ENCODE assay signal across 8 cellular contexts in the genomic region with DNA sequence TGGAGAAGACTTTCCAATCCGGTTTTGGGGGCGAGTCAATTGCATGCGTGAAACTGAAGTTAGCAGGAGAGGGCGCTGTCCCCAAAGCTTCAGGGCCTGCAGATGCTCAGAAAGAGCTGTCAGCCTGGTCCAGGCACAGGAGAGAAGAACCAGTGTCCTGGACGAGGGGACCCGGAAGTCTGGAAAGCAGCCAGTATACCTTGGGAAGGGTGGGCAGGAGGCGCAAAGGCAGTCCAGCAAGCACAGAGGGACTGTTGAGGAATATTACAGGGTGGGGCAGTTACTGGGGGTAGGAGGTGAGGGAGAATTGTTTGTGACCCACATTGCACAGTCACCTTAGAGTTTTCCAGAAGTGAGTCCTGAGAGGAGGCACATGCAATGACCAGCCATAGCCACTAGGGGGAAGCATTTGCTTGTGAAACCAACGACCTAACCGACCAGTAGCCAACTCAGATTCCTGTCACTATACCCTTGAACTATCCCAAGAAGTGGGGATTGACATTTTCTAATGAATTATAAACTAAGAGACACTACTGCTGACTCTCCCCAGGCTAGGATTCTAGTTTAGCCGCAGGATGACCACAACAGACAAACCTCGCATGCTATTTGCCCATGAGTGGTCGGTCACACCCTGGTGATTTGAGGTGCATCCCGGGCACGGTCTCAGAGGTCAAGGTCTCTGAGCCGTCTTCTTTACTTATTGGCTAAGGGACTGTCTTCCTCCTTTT.
DNase-seq lines count a peak whose midpoint lies in the region; ATAC-seq and TF ChIP-seq lines count a peak whose summit lies in the region.

No MANE protein-coding gene starts in this region.

- CTCF ChIA-PET in activated CD8-positive, alpha-beta memory T cell treated with anti-CD3 and anti-CD28 coated beads, Interleukin-2, amount 10 ng/mL, durations not matched to agents 7 days and 5 days (lab: Charles Lee): interaction anchor here (1.3 to 1.8 kb wide), 3 partner anchors 9 to 15 kb away, joined by 3 to 7 read pairs (median 3); no protein-coding TSS in a partner anchor

- H3K4me3 Mint-ChIP-seq in activated CD8-positive, alpha-beta memory T cell treated with anti-CD3 and anti-CD28 coated beads, Interleukin-2, amount 10 ng/mL, durations not matched to agents 7 days and 5 days: no peak overlapping the region
- no peak overlapping the region for H3K4me3 Mint-ChIP-seq in naive B cell
- no peak overlapping the region for H3K4me3 Mint-ChIP-seq in stimulated activated naive B cell treated with anti-CD40 and anti-IgM and Interleukin-4, amounts not matched to agents 10 μg/mL and 1 μg/mL and 100 μg/mL, for 72 hours

- DNase-seq in COR-L47 (lab: John Stamatoyannopoulos, UW) (peak; percentile 42), NCI-H748 treated with DMSO at 0.1 percent for 48 hours (lab: John Stamatoyannopoulos, UW) (peak; percentile 47), erythroblast (lab: John Stamatoyannopoulos, UW) (peak; percentile 48 to 73), naive B cell (peak; percentile 33)
- DNase-seq in activated CD8-positive, alpha-beta memory T cell treated with anti-CD3 and anti-CD28 coated beads, Interleukin-2, amount 10 ng/mL, durations not matched to agents 7 days and 5 days: peak; percentile 71
- DNase-seq in stimulated activated naive B cell treated with anti-CD40 and anti-IgM and Interleukin-4, amounts not matched to agents 10 μg/mL and 1 μg/mL and 100 μg/mL, for 72 hours: peak; percentile 22

- H3K27me3 Mint-ChIP-seq in activated CD8-positive, alpha-beta memory T cell treated with anti-CD3 and anti-CD28 coated beads, Interleukin-2, amount 10 ng/mL, durations not matched to agents 7 days and 5 days: peaks cover 6% of the 10 kb centered on the region
- H3K27me3 Mint-ChIP-seq in naive B cell: peaks cover 0 to 14% (median 5%) of the 10 kb centered on the region in 3 donors
- H3K27me3 Mint-ChIP-seq in stimulated activated naive B cell treated with anti-CD40 and anti-IgM and Interleukin-4, amounts not matched to agents 10 μg/mL and 1 μg/mL and 100 μg/mL, for 72 hours: peaks cover 10 to 13% of the 10 kb centered on the region in 2 donors

- no peaks in the 10 kb centered on the region for H3K9me3 Mint-ChIP-seq in activated CD8-positive, alpha-beta memory T cell treated with anti-CD3 and anti-CD28 coated beads, Interleukin-2, amount 10 ng/mL, durations not matched to agents 7 days and 5 days (ENCODE audit: low read depth)
- no peaks in the 10 kb centered on the region for H3K9me3 Mint-ChIP-seq in naive B cell
- no peaks in the 10 kb centered on the region for H3K9me3 Mint-ChIP-seq in stimulated activated naive B cell treated with anti-CD40 and anti-IgM and Interleukin-4, amounts not matched to agents 10 μg/mL and 1 μg/mL and 100 μg/mL, for 72 hours

- no peak overlapping the region for H3K27ac Mint-ChIP-seq in activated CD8-positive, alpha-beta memory T cell treated with anti-CD3 and anti-CD28 coated beads, Interleukin-2, amount 10 ng/mL, durations not matched to agents 7 days and 5 days
- peak overlapping the region in 1 of 6 donors; percentile 39 for H3K27ac Mint-ChIP-seq in naive B cell
- no peak overlapping the region for H3K27ac Mint-ChIP-seq in stimulated activated naive B cell treated with anti-CD40 and anti-IgM and Interleukin-4, amounts not matched to agents 10 μg/mL and 1 μg/mL and 100 μg/mL, for 72 hours

- no peaks in the 10 kb centered on the region for H3K4me1 Mint-ChIP-seq in activated CD8-positive, alpha-beta memory T cell treated with anti-CD3 and anti-CD28 coated beads, Interleukin-2, amount 10 ng/mL, durations not matched to agents 7 days and 5 days
- H3K4me1 Mint-ChIP-seq in naive B cell: no peaks in the 10 kb centered on the region
- H3K4me1 Mint-ChIP-seq in stimulated activated naive B cell treated with anti-CD40 and anti-IgM and Interleukin-4, amounts not matched to agents 10 μg/mL and 1 μg/mL and 100 μg/mL, for 72 hours: peaks cover 6 to 8% of the 10 kb centered on the region in 2 donors

- TF ChIP-seq POLR2A in erythroblast (IDR thresholded peaks at IDR 0.05; ENCODE audit: low read length): no peak

- no peaks in the 10 kb centered on the region for H3K36me3 Mint-ChIP-seq in activated CD8-positive, alpha-beta memory T cell treated with anti-CD3 and anti-CD28 coated beads, Interleukin-2, amount 10 ng/mL, durations not matched to agents 7 days and 5 days
- no peaks in the 10 kb centered on the region for H3K36me3 Mint-ChIP-seq in naive B cell
- no peaks in the 10 kb centered on the region for H3K36me3 Mint-ChIP-seq in stimulated activated naive B cell treated with anti-CD40 and anti-IgM and Interleukin-4, amounts not matched to agents 10 μg/mL and 1 μg/mL and 100 μg/mL, for 72 hours

- ATAC-seq in GM19463 (IDR thresholded peaks at IDR 0.05; ENCODE audit: unreplicated experiment): peak; percentile 87
- ATAC-seq in HG03558 (IDR thresholded peaks at IDR 0.05; ENCODE audit: extremely low read depth, unreplicated experiment): peak; percentile 70
- peak; percentile 51 for ATAC-seq in activated CD8-positive, alpha-beta memory T cell treated with anti-CD3 and anti-CD28 coated beads, Interleukin-2, amount 10 ng/mL, durations not matched to agents 7 days and 5 days
- peak in 1 of 2 donors; percentile 25 for ATAC-seq in naive B cell (ENCODE audit: low read depth in 2 of 2)
- peak; percentile 80 to 87 for ATAC-seq in stimulated activated naive B cell treated with anti-CD40 and anti-IgM and Interleukin-4, amounts not matched to agents 10 μg/mL and 1 μg/mL and 100 μg/mL, for 72 hours (replicated peaks)
